In the genomic region with DNA sequence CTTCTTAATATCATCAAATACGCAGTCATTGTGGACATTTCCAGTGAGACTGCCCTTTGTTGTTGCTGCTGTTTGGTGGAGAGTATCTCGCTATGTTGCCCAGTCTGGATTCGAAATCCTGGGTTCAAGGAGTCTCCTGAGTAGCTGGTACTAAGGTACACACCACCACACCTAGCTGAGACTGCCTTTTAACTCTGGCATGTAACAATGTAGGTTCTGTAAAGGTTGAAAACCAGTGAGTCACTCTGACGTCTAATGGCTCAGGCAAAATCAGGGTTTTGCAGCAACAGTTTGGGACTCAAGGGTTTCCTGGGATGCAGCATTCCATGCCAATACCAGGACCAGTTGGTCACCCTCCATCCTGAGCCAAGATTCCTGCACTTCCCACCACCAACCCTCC, we compare ENCODE assay signal across 22 cellular contexts. TPM values are rescaled to one million over a fixed set of nuclear protein-coding genes. Genes with fewer than 3 reads are reported as not detected.
A peak's percentile ranks its signal among the peaks of the same experiment; 100 is the strongest.
DNase-seq lines count a peak whose midpoint lies in the region; ATAC-seq, FAIRE-seq and TF ChIP-seq lines count a peak whose summit lies in the region.
"Had no signal": no experiment of that assay in that cellular context is flagged by ENCODE, and none has a peak within 500 bp of the region (broad histone marks: within the 10 kb centered on the region; RNA-seq: fewer than 3 reads in every experiment).

No MANE protein-coding gene starts in this region.

- POLR2A ChIA-PET in A549 (lab: Yijun Ruan, JAX): no interaction called here

- ATAC-seq in A549 (no peak), RWPE2 (ENCODE audit: low read depth) (peak; percentile 67; the same call in 1 of the 3 replicates)
- no peak for ATAC-seq in effector memory CD8-positive, alpha-beta T cell (replicated peaks)
- ATAC-seq: CD8-positive, alpha-beta T cell; Right ventricle myocardium inferior had no signal

- H3K4me2 ChIP-seq in A549 (no peak overlapping the region), GM23248 (ENCODE audit: unreplicated experiment) (no peak overlapping the region)

- no peak overlapping the region for H3K4me3 Mint-ChIP-seq in effector memory CD8-positive, alpha-beta T cell
- H3K4me3 Mint-ChIP-seq: CD8-positive, alpha-beta T cell; H9; IgD-negative memory B cell had no signal

- H3K9me3 ChIP-seq in A549 (peaks cover 8% of the 10 kb centered on the region; the same call in 1 of the 3 replicates), GM23248 (ENCODE audit: low read depth) (no peaks in the 10 kb centered on the region), RWPE2 (ENCODE audit: severe bottlenecking) (peaks cover 2% of the 10 kb centered on the region), esophagus squamous epithelium (no peaks in the 10 kb centered on the region)

- no peaks in the 10 kb centered on the region for H3F3A ChIP-seq in GM23248 (ENCODE audit: insufficient read depth)

- in situ Hi-C loops in GM23248 (cut with MboI): no loop called here

- H3K4me1 Mint-ChIP-seq in effector memory CD8-positive, alpha-beta T cell (ENCODE audit: low read depth in 2 of 2): no peaks in the 10 kb centered on the region
- H3K4me1 Mint-ChIP-seq: IgD-negative memory B cell had no signal

- no peak for TF ChIP-seq RAD21 in A549 (conservative IDR thresholded peaks at IDR 0.05 in 1 of 2, IDR thresholded peaks at IDR 0.05 in 1 of 2)

- no peak for TF ChIP-seq EP300 in A549 (IDR thresholded peaks at IDR 0.05)

- TF ChIP-seq POLR2A in A549 (IDR thresholded peaks at IDR 0.05; ENCODE audit: low read length) (no peak), esophagus squamous epithelium (IDR thresholded peaks at IDR 0.05) (no peak)

- H3K27me3 ChIP-seq in GM23248 (replicated peaks; ENCODE audit: insufficient read depth): no peaks in the 10 kb centered on the region
- H3K27me3 ChIP-seq in RWPE2 (ENCODE audit: insufficient read depth, poor library complexity, severe bottlenecking): no peaks in the 10 kb centered on the region
- H3K27me3 ChIP-seq in esophagus squamous epithelium: peaks cover 0 to 27% (median 0%) of the 10 kb centered on the region in 4 donors

- H3K4me1 ChIP-seq in A549 (0 out of 3 replicates have a peak, but pooled peaks cover 4% of the 10 kb centered on the region), GM23248 (ENCODE audit: insufficient read depth) (no peaks in the 10 kb centered on the region), RWPE2 (ENCODE audit: insufficient read depth, poor library complexity, severe bottlenecking) (peaks cover 7% of the 10 kb centered on the region), esophagus squamous epithelium (no peaks in the 10 kb centered on the region)

- H3K9me2 ChIP-seq in GM23248 (ENCODE audit: insufficient read depth): no peaks in the 10 kb centered on the region

- H3K79me2 ChIP-seq in GM23248 (ENCODE audit: insufficient read depth): no peaks in the 10 kb centered on the region

- H3K36me3 Mint-ChIP-seq in effector memory CD8-positive, alpha-beta T cell (ENCODE audit: insufficient read depth): no peaks in the 10 kb centered on the region
- H3K36me3 Mint-ChIP-seq: CD8-positive, alpha-beta T cell; IgD-negative memory B cell had no signal

- 36% methylated on average over 4 of the region's 4 CpGs for WGBS in A549 (ENCODE audit: missing lambda C conversion rate)
- whole genome bisulfite sequencing in GM23248 (ENCODE audit: low coverage in 1 of 2, low lambda C conversion rate in 2 of 2, missing lambda C conversion rate in 2 of 2), 2 experiments: 79 to 84% methylated on average over 4 of the region's 4 CpGs
- 68 to 73% methylated on average over 3 to 4 of the region's 4 CpGs for WGBS in esophagus squamous epithelium, 2 donors

- H3K9me3 Mint-ChIP-seq in effector memory CD8-positive, alpha-beta T cell: no peaks in the 10 kb centered on the region

- H3K27ac ChIP-seq in A549 (no peak overlapping the region), GM23248 (no peak overlapping the region), RWPE2 (ENCODE audit: poor library complexity, severe bottlenecking) (no peak overlapping the region), esophagus squamous epithelium (no peak overlapping the region)
- H3K27ac ChIP-seq: SK-N-MC had no signal

- no peaks in the 10 kb centered on the region for H4K20me1 ChIP-seq in GM23248 (ENCODE audit: insufficient read depth)

- FAIRE-seq in A549 (lab: Jason Lieb, UNC): peak; percentile 36
- FAIRE-seq in GM19239 (lab: Jason Lieb, UNC): no peak

- H3K27me3 Mint-ChIP-seq in effector memory CD8-positive, alpha-beta T cell: peaks cover 66 to 79% of the 10 kb centered on the region in 2 donors

- peak in 1 of 2 experiments; percentile 12 for DNase-seq in A549 (ENCODE audit: low read depth in 1 of 2, low spot score in 1 of 2)
- DNase-seq in GM23248: peak; percentile 35
- DNase-seq in RWPE2 (ENCODE audit: low spot score): no peak
- peak; percentile 28 for DNase-seq in fibroblast of the aortic adventitia (ENCODE audit: low read depth)
- no peak for DNase-seq in esophagus squamous epithelium (lab: John Stamatoyannopoulos, UW)
- DNase-seq in effector memory CD8-positive, alpha-beta T cell: no peak
- DNase-seq in NCI-H748 (lab: John Stamatoyannopoulos, UW; ENCODE audit: unreplicated experiment): no peak
- no peak for DNase-seq in GM19239 (ENCODE audit: insufficient read length, low spot score)
- DNase-seq: CD8-positive, alpha-beta T cell; H9; NCI-H1436; NCI-H2227 treated with DMSO at 0.1 percent for 48 hours; NCI-H526; NK-92 treated with Interleukin-12 subunit alpha and Interleukin-12 subunit beta, amount 100 ng/mL, for 24 hours; OCI-M1 had no signal

- CTCF ChIA-PET in A549 (lab: Yijun Ruan, JAX): no interaction called here

- no peak overlapping the region for H2AFZ ChIP-seq in GM23248

- H3K36me3 ChIP-seq in GM23248 (ENCODE audit: low read depth): no peaks in the 10 kb centered on the region
- no peaks in the 10 kb centered on the region for H3K36me3 ChIP-seq in RWPE2 (ENCODE audit: low read depth)
- no peaks in the 10 kb centered on the region for H3K36me3 ChIP-seq in esophagus squamous epithelium

- no peak overlapping the region for H3K4me3 ChIP-seq in A549
- no peak overlapping the region for H3K4me3 ChIP-seq in GM23248
- H3K4me3 ChIP-seq in RWPE2 (ENCODE audit: severe bottlenecking): no peak overlapping the region
- no peak overlapping the region for H3K4me3 ChIP-seq in fibroblast of the aortic adventitia (ENCODE audit: low read depth, low read length)
- no peak overlapping the region for H3K4me3 ChIP-seq in esophagus squamous epithelium
- H3K4me3 ChIP-seq: SK-N-MC had no signal

- H3K9ac ChIP-seq in GM23248: no peak overlapping the region

- no peak overlapping the region for H3K27ac Mint-ChIP-seq in effector memory CD8-positive, alpha-beta T cell
- H3K27ac Mint-ChIP-seq: CD8-positive, alpha-beta T cell; H9; IgD-negative memory B cell had no signal

- intact Hi-C loops in esophagus squamous epithelium (cut with DNase I): no loop called here

- TF ChIP-seq CTCF in A549 (IDR thresholded peaks at IDR 0.05) (no peak), RWPE2 (IDR thresholded peaks at IDR 0.05; ENCODE audit: poor library complexity, severe bottlenecking) (no peak), fibroblast of the aortic adventitia (IDR thresholded peaks at IDR 0.05; ENCODE audit: insufficient read depth, low read length) (no peak), esophagus squamous epithelium (IDR thresholded peaks at IDR 0.05) (no peak)

TF ChIP-seq in A549, 52 proteins besides CTCF, POLR2A, EP300 and RAD21:
- TF ChIP-seq CBX2 (IDR thresholded peaks at IDR 0.05; ENCODE audit: borderline replicate concordance, low read depth) (no peak), FOSL2 (IDR thresholded peaks at IDR 0.05) (no peak), FOSL2 (CRISPR knock-in tag; IDR thresholded peaks at IDR 0.05) (no peak), TFCP2L1 (CRISPR knock-in tag; IDR thresholded peaks at IDR 0.05) (no peak), ZNF302 (CRISPR knock-in tag; IDR thresholded peaks at IDR 0.05) (no peak), JUN (IDR thresholded peaks at IDR 0.05) (no peak), ESRRA (IDR thresholded peaks at IDR 0.05; ENCODE audit: borderline replicate concordance, low read length) (no peak), NR3C1 (IDR thresholded peaks at IDR 0.05) (no peak), CHD4 (IDR thresholded peaks at IDR 0.05; ENCODE audit: borderline replicate concordance) (no peak), EHF (CRISPR knock-in tag; IDR thresholded peaks at IDR 0.05) (no peak), RFX5 (IDR thresholded peaks at IDR 0.05) (no peak), ZSCAN20 (CRISPR knock-in tag; IDR thresholded peaks at IDR 0.05) (no peak), GATA3 (IDR thresholded peaks at IDR 0.05; ENCODE audit: borderline replicate concordance) (no peak), HDAC2 (IDR thresholded peaks at IDR 0.05) (no peak), CBX8 (IDR thresholded peaks at IDR 0.05) (no peak), FOXS1 (CRISPR knock-in tag; IDR thresholded peaks at IDR 0.05) (no peak)

RNA-seq across cellular contexts. Expression of gene AQP9, which starts 52.2 kb away (rescaled TPM):
- polyA plus RNA-seq in A549 (2011; rRNA removed) (0.08 TPM in 1 of 2 replicates, not detected in the other), A549 (2017; fragmentation: RNase III; extraction: RNeasy Plus Mini Kit Qiagen cat#74134 plus additional on column Dnase treatment) (not detected in 3 replicates), GM23248 (2016; fragmentation: Nextera tagmentation; extraction: Ambion mirVana) (not detected in 2 replicates)
- polyA plus RNA-seq in A549 (2012; cell fraction: cytosol; rRNA removed): not detected in 2 replicates
- not detected in 2 replicates for polyA plus RNA-seq in A549 (2012; cell fraction: nucleus; rRNA removed)
- not detected in 2 replicates for polyA minus RNA-seq in A549 (2011; rRNA and poly(A)+ RNA removed)
- total RNA-seq in GM23248 (2014; rRNA removed; shearing (Covaris generic)): not detected in 2 replicates
- total RNA-seq in fibroblast of the aortic adventitia (ENCODE audit: low replicate concordance) (0.09 and 1.1 TPM in 2 replicates), esophagus squamous epithelium (1 to 10 TPM in 2 of 4 donors, under 1 TPM in 1, not detected in 1; 0.38 to 2.0 (median 1.9) TPM)
- total RNA-seq: A673; CD8-positive, alpha-beta T cell; Daoy; H9; LHCN-M2 had no signal
- polyA plus RNA-seq: BJ, IgD-negative memory B cell had no signal

Comparison
In these comparisons a context has a peak if more than half of its experiments do, and no peak if none do; other contexts are left out.
1. DNase-seq: peak in GM23248 (single experiment) and fibroblast of the aortic adventitia (single experiment); none in RWPE2 (single experiment), esophagus squamous epithelium (single experiment), effector memory CD8-positive, alpha-beta T cell (0 of 3), NCI-H748 (single experiment) and GM19239 (single experiment).